ENCODE assay signal across 31 cellular contexts in genomic region chr9:68797116-68797515, GRCh38.
"Had no signal": no experiment of that assay in that cellular context is flagged by ENCODE, and none has a peak within 500 bp of the region (broad histone marks: within the 10 kb centered on the region; RNA-seq: fewer than 3 reads in every experiment).

No MANE protein-coding gene starts in this region.

- H3K4me1 Mint-ChIP-seq: activated T-helper 17 cell treated with anti-CD3 and anti-CD28 coated beads, Interleukin-2, amount 50 U/mL, for 72 hours had no signal

- DNase-seq: activated B cell treated with CpG ODN at 0.5 μM for 24 hours; activated CD4-positive, alpha-beta memory T cell treated with anti-CD3 and anti-CD28 coated beads, Interleukin-2, amount 10 ng/mL, durations not matched to agents 7 days and 5 days; activated CD4-positive, alpha-beta T cell treated with anti-CD3 and anti-CD28 coated beads for 48 hours; activated CD4-positive, CD25-positive, alpha-beta regulatory T cell treated with anti-CD3 and anti-CD28 coated beads, Interleukin-2, amount 50 U/mL, for 72 hours; activated gamma-delta T cell; activated naive CD4-positive, alpha-beta T cell treated with anti-CD3 and anti-CD28 coated beads for 36 hours; activated T-cell treated with anti-CD3 and anti-CD28 coated beads, Interleukin-2, amount 50 U/mL, for 1 hour; activated T-cell treated with anti-CD3 and anti-CD28 coated beads, Interleukin-2, amount 50 U/mL, for 72 hours; adrenal gland; body of pancreas; MM.1S; MV-4-11; NCI-H1092; NCI-H1436 treated with DMSO at 0.1 percent for 48 hours; NCI-H1694 treated with DMSO at 0.1 percent for 48 hours; NCI-H2029; NCI-H2107; NCI-H226; NCI-H446 treated with DMSO at 0.1 percent for 48 hours; NCI-H524; PC-3; Peyer's patch; RPMI8226; SIG-M5; T-cell; T-helper 2 cell; T-helper 9 cell had no signal

- H3K27ac Mint-ChIP-seq: activated B cell treated with CpG ODN at 0.5 μM for 24 hours; activated CD4-positive, alpha-beta memory T cell treated with anti-CD3 and anti-CD28 coated beads, Interleukin-2, amount 10 ng/mL, durations not matched to agents 7 days and 5 days; activated naive CD4-positive, alpha-beta T cell treated with anti-CD3 and anti-CD28 coated beads for 36 hours; activated naive CD4-positive, alpha-beta T cell treated with anti-CD3 and anti-CD28 coated beads, Interleukin-2, amount 50 U/mL, for 72 hours; activated T-cell treated with anti-CD3 and anti-CD28 coated beads, Interleukin-2, amount 50 U/mL, for 72 hours; activated T-helper 17 cell treated with anti-CD3 and anti-CD28 coated beads, Interleukin-2, amount 50 U/mL, for 72 hours; T-cell had no signal

- H3K4me3 Mint-ChIP-seq: activated B cell treated with CpG ODN at 0.5 μM for 24 hours; activated CD4-positive, alpha-beta memory T cell treated with anti-CD3 and anti-CD28 coated beads, Interleukin-2, amount 10 ng/mL, durations not matched to agents 7 days and 5 days; activated naive CD4-positive, alpha-beta T cell treated with anti-CD3 and anti-CD28 coated beads for 36 hours; activated T-cell treated with anti-CD3 and anti-CD28 coated beads, Interleukin-2, amount 50 U/mL, for 72 hours; activated T-helper 17 cell treated with anti-CD3 and anti-CD28 coated beads, Interleukin-2, amount 50 U/mL, for 72 hours; T-cell had no signal

- FAIRE-seq: astrocyte had no signal

- ATAC-seq: activated naive CD4-positive, alpha-beta T cell treated with anti-CD3 and anti-CD28 coated beads, Interleukin-2, amount 50 U/mL, for 72 hours; activated T-cell treated with anti-CD3 and anti-CD28 coated beads, Interleukin-2, amount 50 U/mL, for 72 hours; activated T-helper 17 cell treated with anti-CD3 and anti-CD28 coated beads, Interleukin-2, amount 50 U/mL, for 72 hours; body of pancreas; PC-3; SK-N-SH treated with all-trans-retinoic acid at 6 μM for 48 hours; T-cell had no signal

- H3K27me3 Mint-ChIP-seq: activated B cell treated with CpG ODN at 0.5 μM for 24 hours had no signal

- H3K36me3 Mint-ChIP-seq: activated naive CD4-positive, alpha-beta T cell treated with anti-CD3 and anti-CD28 coated beads, Interleukin-2, amount 50 U/mL, for 72 hours; T-cell had no signal

- H3K9me3 Mint-ChIP-seq: activated B cell treated with CpG ODN at 0.5 μM for 24 hours; activated CD4-positive, alpha-beta memory T cell treated with anti-CD3 and anti-CD28 coated beads, Interleukin-2, amount 10 ng/mL, durations not matched to agents 7 days and 5 days; activated naive CD4-positive, alpha-beta T cell treated with anti-CD3 and anti-CD28 coated beads for 36 hours; activated naive CD4-positive, alpha-beta T cell treated with anti-CD3 and anti-CD28 coated beads, Interleukin-2, amount 50 U/mL, for 72 hours; activated T-cell treated with anti-CD3 and anti-CD28 coated beads, Interleukin-2, amount 50 U/mL, for 72 hours; activated T-helper 17 cell treated with anti-CD3 and anti-CD28 coated beads, Interleukin-2, amount 50 U/mL, for 72 hours; T-cell had no signal
